In the genomic region with DNA sequence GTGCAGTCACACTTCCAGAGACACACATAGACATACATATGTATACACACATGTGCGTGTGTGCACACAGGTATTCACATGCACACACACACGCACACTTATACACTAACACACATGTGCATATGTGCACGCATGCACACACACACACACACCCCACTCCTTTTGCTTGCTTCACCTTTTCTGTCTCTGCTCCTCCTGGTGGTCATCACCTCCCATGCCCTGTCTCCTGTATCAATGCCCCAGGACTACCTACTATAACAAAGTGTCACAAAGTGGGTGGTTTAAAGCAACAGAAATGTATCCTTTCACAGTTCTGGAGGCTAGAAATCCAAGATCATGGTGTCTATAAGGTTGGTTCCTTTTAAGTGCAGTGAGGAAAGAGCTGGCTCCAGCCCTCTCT, we compare ENCODE assay signal across 2 cellular contexts.
TF ChIP-seq lines count a peak whose summit lies in the region.

No MANE protein-coding gene starts in this region.

TF ChIP-seq in HCT116, 20 proteins besides CTCF, POLR2A, EP300 and RAD21:
- no peak for TF ChIP-seq SP1 (IDR thresholded peaks at IDR 0.05; ENCODE audit: low read depth)
- no peak for TF ChIP-seq ZNF274 (IDR thresholded peaks at IDR 0.05; ENCODE audit: low read depth, low read length)
- TF ChIP-seq ZFX (IDR thresholded peaks at IDR 0.05): no peak
- TF ChIP-seq, protein P1, sequence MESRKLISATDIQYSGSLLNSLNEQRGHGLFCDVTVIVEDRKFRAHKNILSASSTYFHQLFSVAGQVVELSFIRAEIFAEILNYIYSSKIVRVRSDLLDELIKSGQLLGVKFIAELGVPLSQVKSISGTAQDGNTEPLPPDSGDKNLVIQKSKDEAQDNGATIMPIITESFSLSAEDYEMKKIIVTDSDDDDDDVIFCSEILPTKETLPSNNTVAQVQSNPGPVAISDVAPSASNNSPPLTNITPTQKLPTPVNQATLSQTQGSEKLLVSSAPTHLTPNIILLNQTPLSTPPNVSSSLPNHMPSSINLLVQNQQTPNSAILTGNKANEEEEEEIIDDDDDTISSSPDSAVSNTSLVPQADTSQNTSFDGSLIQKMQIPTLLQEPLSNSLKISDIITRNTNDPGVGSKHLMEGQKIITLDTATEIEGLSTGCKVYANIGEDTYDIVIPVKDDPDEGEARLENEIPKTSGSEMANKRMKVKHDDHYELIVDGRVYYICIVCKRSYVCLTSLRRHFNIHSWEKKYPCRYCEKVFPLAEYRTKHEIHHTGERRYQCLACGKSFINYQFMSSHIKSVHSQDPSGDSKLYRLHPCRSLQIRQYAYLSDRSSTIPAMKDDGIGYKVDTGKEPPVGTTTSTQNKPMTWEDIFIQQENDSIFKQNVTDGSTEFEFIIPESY (IDR thresholded peaks at IDR 0.05; ENCODE audit: extremely low read depth, insufficient replicate concordance, low read length): no peak
- no peak for TF ChIP-seq TCF7L2 (IDR thresholded peaks at IDR 0.05; ENCODE audit: borderline replicate concordance, extremely low read depth, insufficient read depth, insufficient read length)
- TF ChIP-seq ELF1 (IDR thresholded peaks at IDR 0.05; ENCODE audit: borderline replicate concordance, low read depth): no peak
- TF ChIP-seq EZH2 (IDR thresholded peaks at IDR 0.05): no peak
- TF ChIP-seq, protein P2, sequence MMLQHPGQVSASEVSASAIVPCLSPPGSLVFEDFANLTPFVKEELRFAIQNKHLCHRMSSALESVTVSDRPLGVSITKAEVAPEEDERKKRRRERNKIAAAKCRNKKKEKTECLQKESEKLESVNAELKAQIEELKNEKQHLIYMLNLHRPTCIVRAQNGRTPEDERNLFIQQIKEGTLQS (IDR thresholded peaks at IDR 0.05): no peak
- TF ChIP-seq YY1 (IDR thresholded peaks at IDR 0.05; ENCODE audit: extremely low read depth, insufficient replicate concordance, low read depth, low read length): no peak
- no peak for TF ChIP-seq SRF (IDR thresholded peaks at IDR 0.05; ENCODE audit: low read depth)
- TF ChIP-seq SIN3A (IDR thresholded peaks at IDR 0.05; ENCODE audit: low read depth): no peak
- no peak for TF ChIP-seq EZH2phosphoT487 (IDR thresholded peaks at IDR 0.05; ENCODE audit: borderline replicate concordance)
- no peak for TF ChIP-seq CEBPB (IDR thresholded peaks at IDR 0.05; ENCODE audit: low read depth)
- no peak for TF ChIP-seq JUND (IDR thresholded peaks at IDR 0.05)
- TF ChIP-seq, protein P3, sequence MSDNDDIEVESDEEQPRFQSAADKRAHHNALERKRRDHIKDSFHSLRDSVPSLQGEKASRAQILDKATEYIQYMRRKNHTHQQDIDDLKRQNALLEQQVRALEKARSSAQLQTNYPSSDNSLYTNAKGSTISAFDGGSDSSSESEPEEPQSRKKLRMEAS (IDR thresholded peaks at IDR 0.05): no peak
- no peak for TF ChIP-seq POLR2AphosphoS5 (IDR thresholded peaks at IDR 0.05; ENCODE audit: low read depth, low read length)
- no peak for TF ChIP-seq CBX3 (IDR thresholded peaks at IDR 0.05; ENCODE audit: low read depth)
- TF ChIP-seq, protein P4, sequence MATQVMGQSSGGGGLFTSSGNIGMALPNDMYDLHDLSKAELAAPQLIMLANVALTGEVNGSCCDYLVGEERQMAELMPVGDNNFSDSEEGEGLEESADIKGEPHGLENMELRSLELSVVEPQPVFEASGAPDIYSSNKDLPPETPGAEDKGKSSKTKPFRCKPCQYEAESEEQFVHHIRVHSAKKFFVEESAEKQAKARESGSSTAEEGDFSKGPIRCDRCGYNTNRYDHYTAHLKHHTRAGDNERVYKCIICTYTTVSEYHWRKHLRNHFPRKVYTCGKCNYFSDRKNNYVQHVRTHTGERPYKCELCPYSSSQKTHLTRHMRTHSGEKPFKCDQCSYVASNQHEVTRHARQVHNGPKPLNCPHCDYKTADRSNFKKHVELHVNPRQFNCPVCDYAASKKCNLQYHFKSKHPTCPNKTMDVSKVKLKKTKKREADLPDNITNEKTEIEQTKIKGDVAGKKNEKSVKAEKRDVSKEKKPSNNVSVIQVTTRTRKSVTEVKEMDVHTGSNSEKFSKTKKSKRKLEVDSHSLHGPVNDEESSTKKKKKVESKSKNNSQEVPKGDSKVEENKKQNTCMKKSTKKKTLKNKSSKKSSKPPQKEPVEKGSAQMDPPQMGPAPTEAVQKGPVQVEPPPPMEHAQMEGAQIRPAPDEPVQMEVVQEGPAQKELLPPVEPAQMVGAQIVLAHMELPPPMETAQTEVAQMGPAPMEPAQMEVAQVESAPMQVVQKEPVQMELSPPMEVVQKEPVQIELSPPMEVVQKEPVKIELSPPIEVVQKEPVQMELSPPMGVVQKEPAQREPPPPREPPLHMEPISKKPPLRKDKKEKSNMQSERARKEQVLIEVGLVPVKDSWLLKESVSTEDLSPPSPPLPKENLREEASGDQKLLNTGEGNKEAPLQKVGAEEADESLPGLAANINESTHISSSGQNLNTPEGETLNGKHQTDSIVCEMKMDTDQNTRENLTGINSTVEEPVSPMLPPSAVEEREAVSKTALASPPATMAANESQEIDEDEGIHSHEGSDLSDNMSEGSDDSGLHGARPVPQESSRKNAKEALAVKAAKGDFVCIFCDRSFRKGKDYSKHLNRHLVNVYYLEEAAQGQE (IDR thresholded peaks at IDR 0.05; ENCODE audit: low read depth): no peak
- TF ChIP-seq FOSL1 (IDR thresholded peaks at IDR 0.05; ENCODE audit: low read depth): no peak
- no peak for TF ChIP-seq EGR1 (IDR thresholded peaks at IDR 0.05; ENCODE audit: low read depth)

TF ChIP-seq in GM12878, 131 proteins besides CTCF, POLR2A, EP300 and RAD21:
- TF ChIP-seq, protein P5, sequence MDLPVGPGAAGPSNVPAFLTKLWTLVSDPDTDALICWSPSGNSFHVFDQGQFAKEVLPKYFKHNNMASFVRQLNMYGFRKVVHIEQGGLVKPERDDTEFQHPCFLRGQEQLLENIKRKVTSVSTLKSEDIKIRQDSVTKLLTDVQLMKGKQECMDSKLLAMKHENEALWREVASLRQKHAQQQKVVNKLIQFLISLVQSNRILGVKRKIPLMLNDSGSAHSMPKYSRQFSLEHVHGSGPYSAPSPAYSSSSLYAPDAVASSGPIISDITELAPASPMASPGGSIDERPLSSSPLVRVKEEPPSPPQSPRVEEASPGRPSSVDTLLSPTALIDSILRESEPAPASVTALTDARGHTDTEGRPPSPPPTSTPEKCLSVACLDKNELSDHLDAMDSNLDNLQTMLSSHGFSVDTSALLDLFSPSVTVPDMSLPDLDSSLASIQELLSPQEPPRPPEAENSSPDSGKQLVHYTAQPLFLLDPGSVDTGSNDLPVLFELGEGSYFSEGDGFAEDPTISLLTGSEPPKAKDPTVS (IDR thresholded peaks at IDR 0.05; ENCODE audit: low read depth, low read length): no peak
- no peak for TF ChIP-seq TARDBP (IDR thresholded peaks at IDR 0.05; ENCODE audit: borderline replicate concordance)
- TF ChIP-seq, protein P6, sequence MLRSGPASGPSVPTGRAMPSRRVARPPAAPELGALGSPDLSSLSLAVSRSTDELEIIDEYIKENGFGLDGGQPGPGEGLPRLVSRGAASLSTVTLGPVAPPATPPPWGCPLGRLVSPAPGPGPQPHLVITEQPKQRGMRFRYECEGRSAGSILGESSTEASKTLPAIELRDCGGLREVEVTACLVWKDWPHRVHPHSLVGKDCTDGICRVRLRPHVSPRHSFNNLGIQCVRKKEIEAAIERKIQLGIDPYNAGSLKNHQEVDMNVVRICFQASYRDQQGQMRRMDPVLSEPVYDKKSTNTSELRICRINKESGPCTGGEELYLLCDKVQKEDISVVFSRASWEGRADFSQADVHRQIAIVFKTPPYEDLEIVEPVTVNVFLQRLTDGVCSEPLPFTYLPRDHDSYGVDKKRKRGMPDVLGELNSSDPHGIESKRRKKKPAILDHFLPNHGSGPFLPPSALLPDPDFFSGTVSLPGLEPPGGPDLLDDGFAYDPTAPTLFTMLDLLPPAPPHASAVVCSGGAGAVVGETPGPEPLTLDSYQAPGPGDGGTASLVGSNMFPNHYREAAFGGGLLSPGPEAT (IDR thresholded peaks at IDR 0.05; ENCODE audit: low read depth): no peak
- no peak for TF ChIP-seq SPI1 (IDR thresholded peaks at IDR 0.05; ENCODE audit: borderline replicate concordance, insufficient read depth, low read depth, low read length)
- no peak for TF ChIP-seq RBBP5 (conservative IDR thresholded peaks at IDR 0.05)
- no peak for TF ChIP-seq NBN (IDR thresholded peaks at IDR 0.05)
- no peak for TF ChIP-seq SMC3 (IDR thresholded peaks at IDR 0.05; ENCODE audit: borderline replicate concordance, low read length)
- TF ChIP-seq JUNB (IDR thresholded peaks at IDR 0.05): no peak
- no peak for TF ChIP-seq PAX8 (IDR thresholded peaks at IDR 0.05)
- no peak for TF ChIP-seq ZNF24 (IDR thresholded peaks at IDR 0.05)
TF ChIP-seq in GM12878: peak in this region for 0.
